In genomic region chr7:40544277-40544723, GRCh38 we compare ENCODE assay signal across 24 cellular contexts.
DNase-seq lines count a peak whose midpoint lies in the region; ATAC-seq and TF ChIP-seq lines count a peak whose summit lies in the region.
"Had no signal": no experiment of that assay in that cellular context is flagged by ENCODE, and none has a peak within 500 bp of the region (broad histone marks: within the 10 kb centered on the region; RNA-seq: fewer than 3 reads in every experiment).

No MANE protein-coding gene starts in this region.

- H3K9me3 ChIP-seq in left lung (no peaks in the 10 kb centered on the region), tibial artery (no peaks in the 10 kb centered on the region)
- H3K9me3 ChIP-seq: spleen, uterus had no signal

- H3K27me3 ChIP-seq in left lung (no peaks in the 10 kb centered on the region), tibial artery (no peaks in the 10 kb centered on the region)
- H3K27me3 ChIP-seq: spleen, uterus had no signal

- no peak for TF ChIP-seq CTCF in fibroblast of mammary gland (conservative IDR thresholded peaks at IDR 0.05; ENCODE audit: control insufficient read depth, insufficient read depth, low read depth, low read length)
- no peak for TF ChIP-seq CTCF in left lung (IDR thresholded peaks at IDR 0.05)
- no peak for TF ChIP-seq CTCF in tibial artery (IDR thresholded peaks at IDR 0.05)

- H3K36me3 ChIP-seq in left lung (no peaks in the 10 kb centered on the region), tibial artery (no peaks in the 10 kb centered on the region)
- H3K36me3 ChIP-seq: spleen, uterus had no signal

- peak; percentile 40 for ATAC-seq in left lung
- ATAC-seq: HepG2; stimulated activated memory B cell treated with anti-CD40 and anti-IgM and Interleukin-4, amounts not matched to agents 10 μg/mL and 1 μg/mL and 100 μg/mL, for 72 hours; WTC11 had no signal

- peak overlapping the region in 1 of 2 donors; percentile 14 for H3K27ac ChIP-seq in left lung
- H3K27ac ChIP-seq in tibial artery: peak overlapping the region; percentile 60
- H3K27ac ChIP-seq: spleen had no signal

- intact Hi-C loops in left lung (cut with DNase I): no loop called here
- intact Hi-C loops in tibial artery (cut with DNase I; ENCODE audit: low total_unique reads): no loop called here

- peaks cover 0 to 4% of the 10 kb centered on the region in 2 donors for H3K4me1 ChIP-seq in left lung
- H3K4me1 ChIP-seq in tibial artery: peaks cover 0 to 64% (median 10%) of the 10 kb centered on the region in 4 donors
- H3K4me1 ChIP-seq: uterus had no signal

- H3K4me3 ChIP-seq in fibroblast of mammary gland (ENCODE audit: control insufficient read depth, low read depth, low read length) (no peak overlapping the region), left lung (no peak overlapping the region), tibial artery (peak overlapping the region in 1 of 2 donors; percentile 12)
- H3K4me3 ChIP-seq: spleen, uterus had no signal

- DNase-seq in NOMO-1 treated with DMSO at 0.1 percent for 48 hours (lab: John Stamatoyannopoulos, UW; ENCODE audit: unreplicated experiment): peak; percentile 50
- DNase-seq in fibroblast of mammary gland (ENCODE audit: low read depth): peak; percentile 22
- DNase-seq in left lung: no peak
- no peak for DNase-seq in tibial artery
- no peak for DNase-seq in CD1c-positive myeloid dendritic cell (ENCODE audit: extremely low spot score)
- DNase-seq in germinal center (ENCODE audit: low spot score): no peak
- no peak for DNase-seq in NCI-H1694 (lab: John Stamatoyannopoulos, UW)
- DNase-seq: activated CD8-positive, alpha-beta memory T cell treated with anti-CD3 and anti-CD28 coated beads, Interleukin-2, amount 50 U/mL, for 4 hours; effector memory CD4-positive, alpha-beta T cell; EL; erythroblast; kidney; NCI-H1048; NCI-H1930; NCI-H345; nucleus accumbens; spleen; stimulated activated CD4-positive, alpha-beta T cell treated with anti-CD3 and anti-CD28 coated beads, Interleukin-4, amount 100 ng/mL, for 1 hour; SW 1271; T1000; uterus had no signal

Comparison
In these comparisons a context has a peak if more than half of its experiments do, and no peak if none do; other contexts are left out.
1. DNase-seq: peak in NOMO-1 treated with DMSO at 0.1 percent for 48 hours (single experiment) and fibroblast of mammary gland (single experiment); none in left lung (0 of 2), tibial artery (0 of 2), CD1c-positive myeloid dendritic cell (single experiment), germinal center (single experiment) and NCI-H1694 (single experiment).